Comparison of ENCODE assay signal across 35 cellular contexts in genomic region chr2:98299506-98299905, GRCh38. TPM values are rescaled to one million over a fixed set of nuclear protein-coding genes. Genes with fewer than 3 reads are reported as not detected.
"Had no signal": no experiment of that assay in that cellular context is flagged by ENCODE, and none has a peak within 500 bp of the region (broad histone marks: within the 10 kb centered on the region; RNA-seq: fewer than 3 reads in every experiment).

No MANE protein-coding gene starts in this region.

- H3K4me3 Mint-ChIP-seq: activated B cell treated with CpG ODN at 0.5 μM for 24 hours; activated CD4-positive, alpha-beta memory T cell treated with anti-CD3 and anti-CD28 coated beads for 36 hours; activated naive CD4-positive, alpha-beta T cell treated with anti-CD3 and anti-CD28 coated beads, Interleukin-2, amount 10 ng/mL, durations not matched to agents 7 days and 5 days; activated naive CD8-positive, alpha-beta T cell; activated naive CD8-positive, alpha-beta T cell treated with anti-CD3 and anti-CD28 coated beads, Interleukin-2, amount 50 U/mL, for 24 hours; T-helper 1 cell treated with Interleukin-12 subunit alpha and Interleukin-12 subunit beta and Interleukin-4 antibody, amounts not matched to agents 30 μg/mL and 1 μg/mL, for 36 hours; T-helper 2 cell treated with Interferon-gamma antibody and Interleukin-4, amounts not matched to agents 5 μg/mL and 100 μg/mL, for 36 hours had no signal

- H3K36me3 ChIP-seq: brain microvascular endothelial cell, Peyer's patch, SJSA1 had no signal

- H3K9me3 ChIP-seq: Peyer's patch, SJSA1, SK-N-SH had no signal

- H3K27ac ChIP-seq: brain microvascular endothelial cell, KMS-11, SJSA1 had no signal

- H3K27ac Mint-ChIP-seq: activated B cell treated with CpG ODN at 0.5 μM for 24 hours; activated CD4-positive, alpha-beta memory T cell treated with anti-CD3 and anti-CD28 coated beads for 36 hours; activated naive CD4-positive, alpha-beta T cell treated with anti-CD3 and anti-CD28 coated beads, Interleukin-2, amount 10 ng/mL, durations not matched to agents 7 days and 5 days; activated naive CD8-positive, alpha-beta T cell; activated naive CD8-positive, alpha-beta T cell treated with anti-CD3 and anti-CD28 coated beads, Interleukin-2, amount 50 U/mL, for 24 hours; T-helper 1 cell treated with Interleukin-12 subunit alpha and Interleukin-12 subunit beta and Interleukin-4 antibody, amounts not matched to agents 30 μg/mL and 1 μg/mL, for 36 hours; T-helper 2 cell treated with Interferon-gamma antibody and Interleukin-4, amounts not matched to agents 5 μg/mL and 100 μg/mL, for 36 hours had no signal

- H3K27me3 ChIP-seq: brain microvascular endothelial cell, Peyer's patch had no signal

- H3K4me1 Mint-ChIP-seq: activated B cell treated with CpG ODN at 0.5 μM for 24 hours; activated naive CD4-positive, alpha-beta T cell treated with anti-CD3 and anti-CD28 coated beads, Interleukin-2, amount 10 ng/mL, durations not matched to agents 7 days and 5 days; activated naive CD8-positive, alpha-beta T cell treated with anti-CD3 and anti-CD28 coated beads, Interleukin-2, amount 50 U/mL, for 24 hours had no signal

- H3K36me3 Mint-ChIP-seq: activated CD4-positive, alpha-beta memory T cell treated with anti-CD3 and anti-CD28 coated beads for 36 hours; activated naive CD4-positive, alpha-beta T cell treated with anti-CD3 and anti-CD28 coated beads, Interleukin-2, amount 10 ng/mL, durations not matched to agents 7 days and 5 days; activated naive CD8-positive, alpha-beta T cell had no signal

- DNase-seq: activated B cell treated with CpG ODN at 0.5 μM for 24 hours; activated CD4-positive, alpha-beta memory T cell treated with anti-CD3 and anti-CD28 coated beads for 36 hours; activated CD4-positive, alpha-beta T cell treated with anti-CD3 and anti-CD28 coated beads for 4 hours; activated CD4-positive, alpha-beta T cell treated with anti-CD3 and anti-CD28 coated beads, Interleukin-2, amount 50 U/mL, for 1 hour; activated CD4-positive, CD25-positive, alpha-beta regulatory T cell treated with anti-CD3 and anti-CD28 coated beads, Interleukin-2, amount 50 U/mL, for 72 hours; activated CD8-positive, alpha-beta memory T cell treated with anti-CD3 and anti-CD28 coated beads, Interleukin-2, amount 50 U/mL, for 4 hours; activated effector memory CD4-positive, alpha-beta T cell treated with Interleukin-2 at 50 U/mL for 16 hours; activated naive CD4-positive, alpha-beta T cell treated with anti-CD3 and anti-CD28 coated beads, Interleukin-2, amount 10 ng/mL, durations not matched to agents 7 days and 5 days; activated naive CD8-positive, alpha-beta T cell treated with anti-CD3 and anti-CD28 coated beads, Interleukin-2, amount 50 U/mL, for 24 hours; activated T-cell treated with anti-CD3 and anti-CD28 coated beads for 4 hours; activated T-cell treated with anti-CD3 and anti-CD28 coated beads, Interleukin-2, amount 50 U/mL, for 48 hours; brain microvascular endothelial cell; central memory CD4-positive, alpha-beta T cell; NCI-H1092 treated with DMSO at 0.1 percent for 48 hours; NCI-H1417; NCI-H146; NCI-H187; NCI-H2029 treated with DMSO at 0.1 percent for 48 hours; NCI-H2107; NCI-H2171; NCI-H510A; NCI-H526; NCI-H748 treated with DMSO at 0.1 percent for 48 hours; NK-92 treated with Interleukin-12 subunit alpha and Interleukin-12 subunit beta, amount 100 ng/mL, for 24 hours; PC-3; Peyer's patch; RPMI8226; SHP77 treated with DMSO at 0.1 percent for 48 hours; SK-N-SH had no signal

- H3K9ac ChIP-seq: KMS-11, SK-N-SH had no signal

- H3K9me3 Mint-ChIP-seq: activated B cell treated with CpG ODN at 0.5 μM for 24 hours; activated CD4-positive, alpha-beta memory T cell treated with anti-CD3 and anti-CD28 coated beads for 36 hours; activated naive CD4-positive, alpha-beta T cell treated with anti-CD3 and anti-CD28 coated beads, Interleukin-2, amount 10 ng/mL, durations not matched to agents 7 days and 5 days; activated naive CD8-positive, alpha-beta T cell treated with anti-CD3 and anti-CD28 coated beads, Interleukin-2, amount 50 U/mL, for 24 hours; T-helper 1 cell treated with Interleukin-12 subunit alpha and Interleukin-12 subunit beta and Interleukin-4 antibody, amounts not matched to agents 30 μg/mL and 1 μg/mL, for 36 hours; T-helper 2 cell treated with Interferon-gamma antibody and Interleukin-4, amounts not matched to agents 5 μg/mL and 100 μg/mL, for 36 hours had no signal

- H3K4me1 ChIP-seq: SJSA1 had no signal

- ATAC-seq: activated naive CD8-positive, alpha-beta T cell treated with anti-CD3 and anti-CD28 coated beads, Interleukin-2, amount 50 U/mL, for 24 hours; PC-3 had no signal

- H3K4me3 ChIP-seq: Peyer's patch, SJSA1 had no signal

RNA-seq across cellular contexts. Expression of gene CNGA3, which starts 46.8 kb away (rescaled TPM):
- total RNA-seq: activated B cell treated with CpG ODN at 0.5 μM for 24 hours; activated CD4-positive, alpha-beta memory T cell treated with anti-CD3 and anti-CD28 coated beads for 36 hours; M059J; PC-3; SJSA1 had no signal
- polyA plus RNA-seq: SK-N-SH had no signal
